4 cellular contexts compared by ENCODE assay signal in genomic region chr9:115556432-115556831, GRCh38.
A peak's percentile ranks its signal among the peaks of the same experiment; 100 is the strongest.
TF ChIP-seq lines count a peak whose summit lies in the region.

No MANE protein-coding gene starts in this region.

TF ChIP-seq in A549, 52 proteins besides CTCF, POLR2A, EP300 and RAD21:
- TF ChIP-seq ZFP36 (IDR thresholded peaks at IDR 0.05; ENCODE audit: borderline replicate concordance, partially characterized antibody) (peak; percentile 95), ZC3H11A (IDR thresholded peaks at IDR 0.05) (no peak)
- TF ChIP-seq, protein P1, sequence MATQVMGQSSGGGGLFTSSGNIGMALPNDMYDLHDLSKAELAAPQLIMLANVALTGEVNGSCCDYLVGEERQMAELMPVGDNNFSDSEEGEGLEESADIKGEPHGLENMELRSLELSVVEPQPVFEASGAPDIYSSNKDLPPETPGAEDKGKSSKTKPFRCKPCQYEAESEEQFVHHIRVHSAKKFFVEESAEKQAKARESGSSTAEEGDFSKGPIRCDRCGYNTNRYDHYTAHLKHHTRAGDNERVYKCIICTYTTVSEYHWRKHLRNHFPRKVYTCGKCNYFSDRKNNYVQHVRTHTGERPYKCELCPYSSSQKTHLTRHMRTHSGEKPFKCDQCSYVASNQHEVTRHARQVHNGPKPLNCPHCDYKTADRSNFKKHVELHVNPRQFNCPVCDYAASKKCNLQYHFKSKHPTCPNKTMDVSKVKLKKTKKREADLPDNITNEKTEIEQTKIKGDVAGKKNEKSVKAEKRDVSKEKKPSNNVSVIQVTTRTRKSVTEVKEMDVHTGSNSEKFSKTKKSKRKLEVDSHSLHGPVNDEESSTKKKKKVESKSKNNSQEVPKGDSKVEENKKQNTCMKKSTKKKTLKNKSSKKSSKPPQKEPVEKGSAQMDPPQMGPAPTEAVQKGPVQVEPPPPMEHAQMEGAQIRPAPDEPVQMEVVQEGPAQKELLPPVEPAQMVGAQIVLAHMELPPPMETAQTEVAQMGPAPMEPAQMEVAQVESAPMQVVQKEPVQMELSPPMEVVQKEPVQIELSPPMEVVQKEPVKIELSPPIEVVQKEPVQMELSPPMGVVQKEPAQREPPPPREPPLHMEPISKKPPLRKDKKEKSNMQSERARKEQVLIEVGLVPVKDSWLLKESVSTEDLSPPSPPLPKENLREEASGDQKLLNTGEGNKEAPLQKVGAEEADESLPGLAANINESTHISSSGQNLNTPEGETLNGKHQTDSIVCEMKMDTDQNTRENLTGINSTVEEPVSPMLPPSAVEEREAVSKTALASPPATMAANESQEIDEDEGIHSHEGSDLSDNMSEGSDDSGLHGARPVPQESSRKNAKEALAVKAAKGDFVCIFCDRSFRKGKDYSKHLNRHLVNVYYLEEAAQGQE (IDR thresholded peaks at IDR 0.05), result no peak

TF ChIP-seq in GM23338, 12 proteins besides CTCF, POLR2A, EP300 and RAD21 (continues in another document):
- TF ChIP-seq JUNB (IDR thresholded peaks at IDR 0.05; ENCODE audit: unreplicated experiment) (no peak), ETS1 (IDR thresholded peaks at IDR 0.05) (no peak), POLR2AphosphoS5 (IDR thresholded peaks at IDR 0.05; ENCODE audit: low read depth) (no peak)
- TF ChIP-seq, protein P1 (IDR thresholded peaks at IDR 0.05; ENCODE audit: unreplicated experiment), result no peak

TF ChIP-seq in K562, 482 proteins besides CTCF, POLR2A, EP300 and RAD21:
- peak; percentile 44 for TF ChIP-seq ZFP36 (IDR thresholded peaks at IDR 0.05; ENCODE audit: low read depth, low read length, partially characterized antibody)
- TF ChIP-seq SIN3B (IDR thresholded peaks at IDR 0.05; ENCODE audit: low read depth), result no peak

TF ChIP-seq in SK-N-SH, 30 proteins besides CTCF, POLR2A, EP300 and RAD21:
- no peak for TF ChIP-seq FOXM1 (IDR thresholded peaks at IDR 0.05; ENCODE audit: low read depth)
- TF ChIP-seq, protein P2, sequence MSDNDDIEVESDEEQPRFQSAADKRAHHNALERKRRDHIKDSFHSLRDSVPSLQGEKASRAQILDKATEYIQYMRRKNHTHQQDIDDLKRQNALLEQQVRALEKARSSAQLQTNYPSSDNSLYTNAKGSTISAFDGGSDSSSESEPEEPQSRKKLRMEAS (IDR thresholded peaks at IDR 0.05; ENCODE audit: low read depth), result no peak
- TF ChIP-seq YY1 (IDR thresholded peaks at IDR 0.05; ENCODE audit: low read depth), result no peak
- TF ChIP-seq CHD2 (IDR thresholded peaks at IDR 0.05; ENCODE audit: low read length, partially characterized antibody), result no peak
- no peak for TF ChIP-seq EZH2phosphoT487 (IDR thresholded peaks at IDR 0.05; ENCODE audit: borderline replicate concordance, low read depth)
- TF ChIP-seq JUND (IDR thresholded peaks at IDR 0.05), result no peak
- no peak for TF ChIP-seq FOSL2 (IDR thresholded peaks at IDR 0.05; ENCODE audit: borderline replicate concordance, low read depth)
- no peak for TF ChIP-seq MEF2A (IDR thresholded peaks at IDR 0.05; ENCODE audit: borderline replicate concordance, low read depth)
- TF ChIP-seq, protein P3, sequence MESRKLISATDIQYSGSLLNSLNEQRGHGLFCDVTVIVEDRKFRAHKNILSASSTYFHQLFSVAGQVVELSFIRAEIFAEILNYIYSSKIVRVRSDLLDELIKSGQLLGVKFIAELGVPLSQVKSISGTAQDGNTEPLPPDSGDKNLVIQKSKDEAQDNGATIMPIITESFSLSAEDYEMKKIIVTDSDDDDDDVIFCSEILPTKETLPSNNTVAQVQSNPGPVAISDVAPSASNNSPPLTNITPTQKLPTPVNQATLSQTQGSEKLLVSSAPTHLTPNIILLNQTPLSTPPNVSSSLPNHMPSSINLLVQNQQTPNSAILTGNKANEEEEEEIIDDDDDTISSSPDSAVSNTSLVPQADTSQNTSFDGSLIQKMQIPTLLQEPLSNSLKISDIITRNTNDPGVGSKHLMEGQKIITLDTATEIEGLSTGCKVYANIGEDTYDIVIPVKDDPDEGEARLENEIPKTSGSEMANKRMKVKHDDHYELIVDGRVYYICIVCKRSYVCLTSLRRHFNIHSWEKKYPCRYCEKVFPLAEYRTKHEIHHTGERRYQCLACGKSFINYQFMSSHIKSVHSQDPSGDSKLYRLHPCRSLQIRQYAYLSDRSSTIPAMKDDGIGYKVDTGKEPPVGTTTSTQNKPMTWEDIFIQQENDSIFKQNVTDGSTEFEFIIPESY (IDR thresholded peaks at IDR 0.05; ENCODE audit: borderline replicate concordance, low read depth), result no peak
- no peak for TF ChIP-seq NFIC (IDR thresholded peaks at IDR 0.05; ENCODE audit: borderline replicate concordance)
- no peak for TF ChIP-seq RCOR1 (IDR thresholded peaks at IDR 0.05; ENCODE audit: low read length)
- TF ChIP-seq NRF1 (IDR thresholded peaks at IDR 0.05; ENCODE audit: low read depth, low read length), result no peak
